13 cellular contexts compared by ENCODE assay signal in genomic region chr2:202165945-202166344, GRCh38.
"Had no signal": no experiment of that assay in that cellular context is flagged by ENCODE, and none has a peak within 500 bp of the region (broad histone marks: within the 10 kb centered on the region; RNA-seq: fewer than 3 reads in every experiment).

No MANE protein-coding gene starts in this region.

- H3K36me3 ChIP-seq: ovary had no signal

- ATAC-seq: left ventricle myocardium superior had no signal

- FAIRE-seq: kidney had no signal

- H3K27me3 ChIP-seq: ovary, testis had no signal

- H3K4me1 ChIP-seq: testis had no signal

- H3K27ac ChIP-seq: ovary, testis had no signal

- H3K9me3 ChIP-seq: ovary, testis had no signal

- H3K4me3 ChIP-seq: ovary, testis had no signal

- DNase-seq: activated CD4-positive, alpha-beta T cell treated with anti-CD3 and anti-CD28 coated beads, Interleukin-2, amount 50 U/mL, for 1 hour; activated CD4-positive, CD25-positive, alpha-beta regulatory T cell; activated T-cell treated with anti-CD3 and anti-CD28 coated beads for 4 hours; amygdala; endodermal cell; kidney; left ventricle myocardium superior; mesendoderm; ovary; stimulated activated CD4-positive, alpha-beta T cell treated with anti-CD3 and anti-CD28 coated beads, Interleukin-15, amount 100 ng/mL, for 24 hours; stimulated activated CD4-positive, alpha-beta T cell treated with anti-CD3 and anti-CD28 coated beads, Interleukin-4, amount 100 ng/mL, for 24 hours; T-helper 2 cell; testis had no signal
